In the genomic region with DNA sequence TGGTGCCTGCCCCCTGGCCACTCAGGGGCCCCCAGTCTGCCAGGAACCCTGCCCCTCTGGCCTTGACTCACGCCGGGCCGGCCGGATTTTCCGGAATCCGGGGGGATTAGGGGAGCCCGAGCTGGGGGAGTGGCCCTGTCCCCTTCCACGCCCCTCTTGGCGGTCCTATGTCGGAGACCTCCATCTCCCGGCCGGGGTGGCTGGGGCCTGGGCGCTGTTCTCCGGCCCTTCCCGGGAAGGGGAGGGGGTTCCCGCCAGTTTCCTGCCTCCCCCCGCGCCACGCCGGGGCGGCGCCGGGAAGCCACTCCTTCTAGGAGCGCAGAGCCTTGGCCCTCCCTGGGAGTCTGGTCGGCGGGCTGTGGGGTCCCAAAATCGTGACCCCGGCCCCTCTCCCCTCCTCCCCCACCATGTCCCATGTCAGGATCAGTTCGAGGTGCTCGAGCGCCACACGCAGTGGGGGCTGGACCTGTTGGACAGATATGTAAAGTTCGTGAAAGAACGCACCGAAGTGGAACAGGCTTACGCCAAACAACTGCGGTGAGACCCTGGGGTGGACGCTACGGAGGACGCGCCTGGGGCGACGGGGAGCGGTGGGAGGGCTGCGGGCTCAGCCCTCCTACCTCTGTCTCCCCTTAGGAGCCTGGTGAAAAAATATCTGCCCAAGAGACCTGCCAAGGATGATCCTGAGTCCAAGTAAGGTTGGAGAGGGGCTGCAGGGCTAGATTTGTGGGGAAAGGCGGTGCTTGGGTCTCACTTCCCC, we compare ENCODE assay signal across 8 cellular contexts. TPM values are rescaled to one million over a fixed set of nuclear protein-coding genes. Genes with fewer than 3 reads are reported as not detected.
A peak's percentile ranks its signal among the peaks of the same experiment; 100 is the strongest.
DNase-seq lines count a peak whose midpoint lies in the region; ATAC-seq and TF ChIP-seq lines count a peak whose summit lies in the region.

No MANE protein-coding gene starts in this region.

- peaks cover 65% of the 10 kb centered on the region for H3K79me2 ChIP-seq in HCT116 (ENCODE audit: insufficient read depth, low read length)

- H3K9me3 Mint-ChIP-seq in activated CD8-positive, alpha-beta memory T cell treated with anti-CD3 and anti-CD28 coated beads, Interleukin-2, amount 10 ng/mL, durations not matched to agents 7 days and 5 days (ENCODE audit: low read depth) = no peaks in the 10 kb centered on the region

- no peak overlapping the region for H2AFZ ChIP-seq in HCT116 (ENCODE audit: low read depth, low read length, poor library complexity, severe bottlenecking)

- no peaks in the 10 kb centered on the region for H3K36me3 ChIP-seq in BE2C
- peaks cover 14 to 15% of the 10 kb centered on the region in 2 experiments; a peak in 3 of 4 replicates for H3K36me3 ChIP-seq in HCT116 (ENCODE audit: control insufficient read depth in 1 of 2, insufficient read depth in 2 of 2, low read length in 2 of 2)
- H3K36me3 ChIP-seq in neutrophil = no peaks in the 10 kb centered on the region

- TF ChIP-seq POLR2A in HCT116 (IDR thresholded peaks at IDR 0.05; ENCODE audit: borderline replicate concordance, extremely low read depth, insufficient read depth, insufficient read length) = no peak

- peak overlapping the region; percentile 84 for H3K4me3 Mint-ChIP-seq in activated CD8-positive, alpha-beta memory T cell treated with anti-CD3 and anti-CD28 coated beads, Interleukin-2, amount 10 ng/mL, durations not matched to agents 7 days and 5 days

- CTCF ChIA-PET in HCT116 (lab: Charles Lee) = no interaction called here
- CTCF ChIA-PET in activated CD8-positive, alpha-beta memory T cell treated with anti-CD3 and anti-CD28 coated beads, Interleukin-2, amount 10 ng/mL, durations not matched to agents 7 days and 5 days (lab: Charles Lee) = interaction anchor here (0.6 kb wide), 1 partner anchor 249 kb away, joined by 3 read pairs; no protein-coding TSS in a partner anchor

- H3K27ac ChIP-seq in HCT116 (ENCODE audit: low read depth, low read length) = peak overlapping the region; percentile 90
- peak overlapping the region; percentile 16 for H3K27ac ChIP-seq in neutrophil

- peak overlapping the region; percentile 98 for H3K4me2 ChIP-seq in HCT116 (ENCODE audit: low read length)

- no peaks in the 10 kb centered on the region for H3K27me3 Mint-ChIP-seq in activated CD8-positive, alpha-beta memory T cell treated with anti-CD3 and anti-CD28 coated beads, Interleukin-2, amount 10 ng/mL, durations not matched to agents 7 days and 5 days

- H3K9me3 ChIP-seq in BE2C = no peaks in the 10 kb centered on the region
- H3K9me3 ChIP-seq in HCT116 (ENCODE audit: control insufficient read depth in 1 of 2, insufficient read depth in 1 of 2, low read depth in 1 of 2, low read length in 2 of 2) = no peaks in the 10 kb centered on the region
- H3K9me3 ChIP-seq in neutrophil = no peaks in the 10 kb centered on the region

- H4K20me1 ChIP-seq in HCT116 (ENCODE audit: insufficient read depth) = no peaks in the 10 kb centered on the region

- DNase-seq in BE2C (no peak), HCT116 (ENCODE audit: low read depth, low spot score) (no peak), fibroblast of villous mesenchyme (ENCODE audit: low read depth) (peak; percentile 77), globus pallidus (ENCODE audit: low spot score) (no peak), DMS 273 (lab: John Stamatoyannopoulos, UW; ENCODE audit: unreplicated experiment) (no peak), NCI-H1105 treated with DMSO at 0.1 percent for 48 hours (lab: John Stamatoyannopoulos, UW) (no peak)
- DNase-seq in activated CD8-positive, alpha-beta memory T cell treated with anti-CD3 and anti-CD28 coated beads, Interleukin-2, amount 10 ng/mL, durations not matched to agents 7 days and 5 days = peak; percentile 50

- H3K9me2 ChIP-seq in HCT116 (ENCODE audit: insufficient read depth) = no peaks in the 10 kb centered on the region

- H3K4me1 ChIP-seq in BE2C (peaks cover 15% of the 10 kb centered on the region), HCT116 (ENCODE audit: control insufficient read depth in 1 of 2, insufficient read depth in 2 of 2, low read length in 2 of 2) (peaks cover 53 to 71% of the 10 kb centered on the region in 2 experiments), neutrophil (ENCODE audit: control insufficient read depth in 1 of 2, insufficient read depth in 1 of 2, low read depth in 1 of 2, low read length in 1 of 2) (peaks cover 48 to 54% of the 10 kb centered on the region in 2 experiments)

- TF ChIP-seq RAD21 in HCT116 (IDR thresholded peaks at IDR 0.05; ENCODE audit: low read depth) = no peak

- H3K9ac ChIP-seq in HCT116 (ENCODE audit: low read length) = peak overlapping the region; percentile 99

- no peak overlapping the region for H3K27ac Mint-ChIP-seq in activated CD8-positive, alpha-beta memory T cell treated with anti-CD3 and anti-CD28 coated beads, Interleukin-2, amount 10 ng/mL, durations not matched to agents 7 days and 5 days

- POLR2A ChIA-PET in HCT116 (lab: Charles Lee) = no interaction called here

- RAD21 ChIA-PET in HCT116 (lab: Charles Lee; ENCODE audit: low non-redundant PET in 1 of 2, low total read pairs in 2 of 2, uncharacterized antibody in 2 of 2, unreplicated experiment in 2 of 2) = no interaction called here

- H3K27me3 ChIP-seq in BE2C = no peaks in the 10 kb centered on the region
- H3K27me3 ChIP-seq in HCT116 (ENCODE audit: insufficient read depth, low read length) = no peaks in the 10 kb centered on the region
- H3K27me3 ChIP-seq in neutrophil = peaks cover 46% of the 10 kb centered on the region

- no TSS peak for BruUV-seq in HCT116 (replicated peaks; lab: Mats Ljungman, UMichigan)

- no peak for ATAC-seq in HCT116
- ATAC-seq in activated CD8-positive, alpha-beta memory T cell treated with anti-CD3 and anti-CD28 coated beads, Interleukin-2, amount 10 ng/mL, durations not matched to agents 7 days and 5 days = no peak

- H3K4me3 ChIP-seq in BE2C (ENCODE audit: low read depth, low read length) (peak overlapping the region; percentile 62), HCT116 (replicated peaks in 1 of 2; ENCODE audit: low read depth in 1 of 2, low read length in 2 of 2) (peak overlapping the region; percentile 95 to 99), fibroblast of villous mesenchyme (ENCODE audit: low read depth, low read length) (peak overlapping the region; percentile 92), neutrophil (ENCODE audit: low read depth in 1 of 2, low read length in 1 of 2) (peak overlapping the region; percentile 43 to 50)

- peaks cover 28% of the 10 kb centered on the region for H3K4me1 Mint-ChIP-seq in activated CD8-positive, alpha-beta memory T cell treated with anti-CD3 and anti-CD28 coated beads, Interleukin-2, amount 10 ng/mL, durations not matched to agents 7 days and 5 days

- TF ChIP-seq CTCF in BE2C (IDR thresholded peaks at IDR 0.05; ENCODE audit: low read depth, low read length) (no peak), HCT116 (IDR thresholded peaks at IDR 0.05 in 2 of 3, conservative IDR thresholded peaks at IDR 0.05 in 1 of 3; ENCODE audit: borderline replicate concordance in 1 of 3, insufficient read depth in 1 of 3, low read depth in 2 of 3, low read length in 2 of 3) (no peak), fibroblast of villous mesenchyme (IDR thresholded peaks at IDR 0.05; ENCODE audit: insufficient read depth, low read depth, low read length) (no peak), neutrophil (IDR thresholded peaks at IDR 0.05) (no peak)

- intact Hi-C loops in HCT116 (cut with micrococcal nuclease) = no loop called here

- H3K36me3 Mint-ChIP-seq in activated CD8-positive, alpha-beta memory T cell treated with anti-CD3 and anti-CD28 coated beads, Interleukin-2, amount 10 ng/mL, durations not matched to agents 7 days and 5 days = peaks cover 5% of the 10 kb centered on the region

TF ChIP-seq in HCT116, 20 proteins besides CTCF, POLR2A, EP300 and RAD21 (continues in another document):
- no peak for TF ChIP-seq TCF7L2 (IDR thresholded peaks at IDR 0.05; ENCODE audit: borderline replicate concordance, extremely low read depth, insufficient read depth, insufficient read length)
- no peak for TF ChIP-seq CEBPB (IDR thresholded peaks at IDR 0.05; ENCODE audit: low read depth)
- TF ChIP-seq SP1 (IDR thresholded peaks at IDR 0.05; ENCODE audit: low read depth) = no peak

RNA-seq across cellular contexts. Expression of a gene that starts 1.3 kb away (rescaled TPM):
- polyA plus RNA-seq in BE2C (2012; ENCODE audit: insufficient read depth, insufficient read length, low read depth) = 24.6 TPM
- total RNA-seq in HCT116 (2021; ENCODE audit: unreplicated experiment) (111 TPM), fibroblast of villous mesenchyme (49.9 and 50.1 TPM in 2 replicates)
- 109 and 120 TPM in 2 replicates for polyA plus RNA-seq in HCT116 (2012)
- total RNA-seq in activated CD8-positive, alpha-beta memory T cell treated with anti-CD3 and anti-CD28 coated beads, Interleukin-2, amount 10 ng/mL, durations not matched to agents 7 days and 5 days = 10 to 100 TPM; 13.7 to 22.2 TPM

RNA-seq across cellular contexts. Expression of a gene that starts 3.4 kb away (rescaled TPM):
- 71.0 TPM for polyA plus RNA-seq in BE2C (2012; ENCODE audit: insufficient read depth, insufficient read length, low read depth)
- 75.0 TPM for total RNA-seq in HCT116 (2021; ENCODE audit: unreplicated experiment)
- polyA plus RNA-seq in HCT116 (2012) = 89.6 and 104 TPM in 2 replicates
- 100 to 1,000 TPM in 1 of 2 experiments, 10 to 100 TPM in 1; 77.2 to 100 TPM for total RNA-seq in activated CD8-positive, alpha-beta memory T cell treated with anti-CD3 and anti-CD28 coated beads, Interleukin-2, amount 10 ng/mL, durations not matched to agents 7 days and 5 days
- total RNA-seq in fibroblast of villous mesenchyme = 28.3 and 34.1 TPM in 2 replicates

RNA-seq across cellular contexts. Expression of a gene that starts 20.3 kb away (rescaled TPM):
- not detected for polyA plus RNA-seq in BE2C (2012; ENCODE audit: insufficient read depth, insufficient read length, low read depth)
- total RNA-seq in HCT116 (2021; ENCODE audit: unreplicated experiment) (7.0 TPM), fibroblast of villous mesenchyme (1.6 and 76.0 TPM in 2 replicates)
- polyA plus RNA-seq in HCT116 (2012) = 1.6 and 2.1 TPM in 2 replicates
- 1 to 10 TPM in 1 of 2 experiments, under 1 TPM in 1; 0.67 to 1.0 TPM for total RNA-seq in activated CD8-positive, alpha-beta memory T cell treated with anti-CD3 and anti-CD28 coated beads, Interleukin-2, amount 10 ng/mL, durations not matched to agents 7 days and 5 days

RNA-seq across cellular contexts. Expression of a gene that starts 26.5 kb away (rescaled TPM):
- polyA plus RNA-seq in BE2C (2012; ENCODE audit: insufficient read depth, insufficient read length, low read depth) = 0.36 TPM
- total RNA-seq in HCT116 (2021; ENCODE audit: unreplicated experiment) (75.7 TPM), fibroblast of villous mesenchyme (under 0.01 TPM in 1 of 2 replicates, not detected in the other)
- 57.7 and 67.0 TPM in 2 replicates for polyA plus RNA-seq in HCT116 (2012)
- total RNA-seq in activated CD8-positive, alpha-beta memory T cell treated with anti-CD3 and anti-CD28 coated beads, Interleukin-2, amount 10 ng/mL, durations not matched to agents 7 days and 5 days = 10 to 100 TPM; 13.8 to 22.3 TPM

RNA-seq across cellular contexts. Expression of a gene that starts 31.7 kb away (rescaled TPM):
- polyA plus RNA-seq in BE2C (2012; ENCODE audit: insufficient read depth, insufficient read length, low read depth) = not detected
- total RNA-seq in HCT116 (2021; ENCODE audit: unreplicated experiment) = 20.6 TPM
- 37.2 and 37.3 TPM in 2 replicates for polyA plus RNA-seq in HCT116 (2012)
- 100 to 1,000 TPM in 1 of 2 experiments, 10 to 100 TPM in 1; 98.5 to 114 TPM for total RNA-seq in activated CD8-positive, alpha-beta memory T cell treated with anti-CD3 and anti-CD28 coated beads, Interleukin-2, amount 10 ng/mL, durations not matched to agents 7 days and 5 days
- not detected in 2 replicates for total RNA-seq in fibroblast of villous mesenchyme

Comparison
In these comparisons a context has a peak if more than half of its experiments do, and no peak if none do; other contexts are left out.
1. DNase-seq: peak in activated CD8-positive, alpha-beta memory T cell treated with anti-CD3 and anti-CD28 coated beads, Interleukin-2, amount 10 ng/mL, durations not matched to agents 7 days and 5 days (single experiment) and fibroblast of villous mesenchyme (single experiment); none in BE2C (single experiment), HCT116 (single experiment), globus pallidus (single experiment), DMS 273 (single experiment) and NCI-H1105 treated with DMSO at 0.1 percent for 48 hours (single experiment).
2. H3K4me3 ChIP-seq: peak in every context shown above with its lines; median percentile 97 in HCT116; 92 in fibroblast of villous mesenchyme; 62 in BE2C; 46 in neutrophil.